8 cellular contexts compared by ENCODE assay signal in the genomic region with DNA sequence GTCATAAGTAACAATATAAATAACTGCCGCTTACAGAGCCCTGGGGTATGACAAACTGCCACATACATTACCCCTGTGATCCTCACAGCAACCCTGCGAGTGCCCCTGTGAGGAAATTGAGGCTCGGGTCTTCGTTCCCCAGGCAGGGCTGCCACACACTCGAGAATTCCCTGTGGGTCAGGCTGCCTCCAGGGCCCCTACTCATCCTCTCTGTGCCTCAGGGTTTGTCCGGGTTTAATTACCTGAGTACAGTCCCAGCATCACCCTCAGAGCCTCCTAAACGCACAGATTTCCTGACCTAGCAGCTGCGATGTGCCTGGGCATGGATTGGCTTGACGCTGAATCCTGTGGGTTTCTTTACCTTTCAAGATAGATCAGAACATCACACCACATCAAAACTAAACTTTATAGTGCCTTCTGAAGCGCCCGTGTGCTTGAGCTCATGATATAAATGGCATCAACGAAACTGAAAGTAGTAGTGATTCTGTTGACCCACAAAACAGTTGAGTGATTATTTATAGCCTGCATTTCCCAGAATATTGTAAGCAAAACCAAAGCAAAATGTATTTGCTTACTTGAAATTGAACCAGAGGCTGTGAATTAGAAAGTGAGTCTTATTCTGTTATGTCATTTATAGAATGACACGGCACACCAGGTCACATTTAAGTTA. TPM values are rescaled to one million over a fixed set of nuclear protein-coding genes. Genes with fewer than 3 reads are reported as not detected.
DNase-seq lines count a peak whose midpoint lies in the region; ATAC-seq, FAIRE-seq and TF ChIP-seq lines count a peak whose summit lies in the region.

No MANE protein-coding gene starts in this region.

- BruUV-seq in PC-9 (replicated peaks; lab: Mats Ljungman, UMichigan) = no TSS peak

- no peaks in the 10 kb centered on the region for H3K9me3 ChIP-seq in PC-9 (ENCODE audit: insufficient read depth, low read depth)

- intact Hi-C loops in PC-9 (cut with micrococcal nuclease; ENCODE audit: unreplicated experiment) = no loop called here

- CTCF ChIA-PET in PC-9 (lab: Charles Lee) = no interaction called here

- H3K36me3 ChIP-seq in rectal smooth muscle tissue (ENCODE audit: control insufficient read depth, insufficient read depth, low read length) (no peaks in the 10 kb centered on the region), PC-9 (ENCODE audit: low read depth) (no peaks in the 10 kb centered on the region; the same call in 1 of the 2 replicates)

- H2AFZ ChIP-seq in PC-9 = no peak overlapping the region

- H3K4me2 ChIP-seq in PC-9 = no peak overlapping the region

- POLR2A ChIA-PET in PC-9 (lab: Charles Lee; ENCODE audit: unreplicated experiment) = no interaction called here

- no peaks in the 10 kb centered on the region for H4K20me1 ChIP-seq in PC-9 (ENCODE audit: insufficient read depth)

- H3K9ac ChIP-seq in rectal smooth muscle tissue (ENCODE audit: low read length) = no peak overlapping the region

- peak overlapping the region; percentile 44 for H3K4me3 ChIP-seq in rectal smooth muscle tissue (ENCODE audit: low read length)
- no peak overlapping the region for H3K4me3 ChIP-seq in PC-9

- no peak for ATAC-seq in HG03135 (IDR thresholded peaks at IDR 0.05; ENCODE audit: unreplicated experiment)

- H3K79me2 ChIP-seq in PC-9 (ENCODE audit: low read depth) = peaks cover 40% of the 10 kb centered on the region

- H3K27me3 ChIP-seq in rectal smooth muscle tissue (ENCODE audit: control insufficient read depth, insufficient read depth, low read length) (no peaks in the 10 kb centered on the region), PC-9 (ENCODE audit: insufficient read depth, low read depth) (no peaks in the 10 kb centered on the region)

- FAIRE-seq in GM19239 (lab: Jason Lieb, UNC) = peak; percentile 96

- no peak overlapping the region for H3K27ac ChIP-seq in rectal smooth muscle tissue (ENCODE audit: low read depth, low read length)
- no peak overlapping the region for H3K27ac ChIP-seq in PC-9

- H3F3A ChIP-seq in PC-9 (ENCODE audit: insufficient read depth, low read depth) = no peaks in the 10 kb centered on the region

- H3K4me1 ChIP-seq in rectal smooth muscle tissue (ENCODE audit: control insufficient read depth, insufficient read depth, low read length) (peaks cover 21% of the 10 kb centered on the region), PC-9 (replicated peaks; ENCODE audit: insufficient read depth) (no peaks in the 10 kb centered on the region)

- TF ChIP-seq CTCF in PC-9 (conservative IDR thresholded peaks at IDR 0.05) = no peak

- no peaks in the 10 kb centered on the region for H3K9me2 ChIP-seq in PC-9 (ENCODE audit: insufficient read depth)

- DNase-seq in GM19239 (ENCODE audit: insufficient read length, low spot score) = no peak
- DNase-seq in NCI-H526 treated with DMSO at 0.1 percent for 48 hours (lab: John Stamatoyannopoulos, UW) = peak; percentile 23
- DNase-seq in activated naive CD8-positive, alpha-beta T cell treated with anti-CD3 and anti-CD28 coated beads, Interleukin-2, amount 50 U/mL, for 16 hours (ENCODE audit: low read depth, low spot score) = peak; percentile 24
- no peak for DNase-seq in pons (ENCODE audit: low spot score)
- no peak for DNase-seq in ecto neural progenitor cell (ENCODE audit: low spot score)
- DNase-seq in PC-9 = no peak

RNA-seq across cellular contexts. Expression of gene SLC37A1, which starts 14.0 kb away (rescaled TPM):
- 23.5 and 26.7 TPM in 2 replicates for total RNA-seq in PC-9 (2021)

RNA-seq across cellular contexts. Expression of gene RSPH1, which starts 31.6 kb away (rescaled TPM):
- total RNA-seq in PC-9 (2021) = 4.3 and 8.0 TPM in 2 replicates

Comparison
In these comparisons a context has a peak if more than half of its experiments do, and no peak if none do; other contexts are left out.
1. DNase-seq: peak in NCI-H526 treated with DMSO at 0.1 percent for 48 hours (single experiment) and activated naive CD8-positive, alpha-beta T cell treated with anti-CD3 and anti-CD28 coated beads, Interleukin-2, amount 50 U/mL, for 16 hours (single experiment); none in GM19239 (single experiment), pons (single experiment), ecto neural progenitor cell (single experiment) and PC-9 (0 of 2).